ENCODE assay signal across 8 cellular contexts in the genomic region with DNA sequence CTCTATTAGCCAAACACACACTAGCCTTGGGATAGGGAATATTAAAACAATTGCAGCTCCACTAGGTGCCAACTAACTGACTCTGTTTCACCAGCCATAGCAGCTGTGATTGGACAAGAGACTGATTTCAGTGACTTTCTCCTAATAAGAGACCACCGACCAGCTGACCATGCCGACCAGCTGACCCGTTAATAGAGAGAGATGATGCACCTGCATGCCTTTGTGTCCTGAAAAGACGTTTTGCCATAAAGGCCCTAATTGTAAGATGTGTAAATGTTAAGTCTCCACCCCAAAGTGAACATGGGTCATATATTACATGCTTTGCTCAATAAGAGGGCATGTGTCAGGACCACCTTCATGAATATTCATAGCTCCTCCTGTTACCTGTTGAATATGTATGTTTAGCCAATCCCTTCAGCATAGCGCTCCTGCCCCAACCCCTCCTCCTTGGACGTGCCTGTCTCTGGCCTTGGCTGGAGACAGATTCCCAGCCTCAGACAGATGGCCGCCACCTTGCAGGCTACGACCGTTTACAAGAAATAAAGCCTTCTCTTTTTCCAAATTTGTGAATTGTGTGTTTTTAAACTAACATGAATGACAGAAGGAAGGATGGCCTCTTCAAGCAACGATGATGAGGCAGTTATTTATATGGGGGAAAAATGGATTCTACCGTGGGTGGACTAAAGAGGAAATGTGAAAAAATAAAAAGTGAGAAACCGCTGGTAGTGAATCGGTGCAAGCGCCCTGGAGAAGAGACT. TPM values are rescaled to one million over a fixed set of nuclear protein-coding genes. Genes with fewer than 3 reads are reported as not detected.
DNase-seq lines count a peak whose midpoint lies in the region; ATAC-seq, FAIRE-seq and TF ChIP-seq lines count a peak whose summit lies in the region.

No MANE protein-coding gene starts in this region.

- H3K4me1 Mint-ChIP-seq in chondrocyte (ENCODE audit: low read depth) (peaks cover 49% of the 10 kb centered on the region), mesothelial cell of epicardium (peaks cover 52% of the 10 kb centered on the region)

- peak overlapping the region; percentile 87 for H3K27ac Mint-ChIP-seq in chondrocyte (ENCODE audit: unreplicated experiment)
- H3K27ac Mint-ChIP-seq in mesothelial cell of epicardium, result peak overlapping the region; percentile 57

- peaks cover 9% of the 10 kb centered on the region for H3K36me3 Mint-ChIP-seq in chondrocyte (ENCODE audit: low read depth)
- peaks cover 12% of the 10 kb centered on the region for H3K36me3 Mint-ChIP-seq in mesothelial cell of epicardium

- TF ChIP-seq CTCF in chondrocyte (IDR thresholded peaks at IDR 0.05) (no peak), mesothelial cell of epicardium (IDR thresholded peaks at IDR 0.05; ENCODE audit: unreplicated experiment) (no peak), uterus (IDR thresholded peaks at IDR 0.05) (no peak)

- no peak for TF ChIP-seq POLR2A in uterus (IDR thresholded peaks at IDR 0.05)

- FAIRE-seq in G401.6 (lab: Jason Lieb, UNC), result peak; percentile 77

- H3K27me3 ChIP-seq in uterus, result no peaks in the 10 kb centered on the region

- ATAC-seq in HG03108 (IDR thresholded peaks at IDR 0.05; ENCODE audit: unreplicated experiment), result no peak
- ATAC-seq in HG02840 (IDR thresholded peaks at IDR 0.05; ENCODE audit: low FRiP score, unreplicated experiment), result no peak

- H3K9me3 Mint-ChIP-seq in chondrocyte (ENCODE audit: low read depth) (no peaks in the 10 kb centered on the region), mesothelial cell of epicardium (no peaks in the 10 kb centered on the region)

- peak; percentile 5 for DNase-seq in NCI-H748 treated with DMSO at 0.1 percent for 48 hours (lab: John Stamatoyannopoulos, UW)
- no peak for DNase-seq in chondrocyte (ENCODE audit: low spot score)
- DNase-seq in mesothelial cell of epicardium (ENCODE audit: low spot score in 2 of 2, unreplicated experiment in 2 of 2), result no peak
- no peak for DNase-seq in uterus
- DNase-seq in effector CD4-positive, alpha-beta T cell, result no peak

- H3K4me1 ChIP-seq in uterus, result no peaks in the 10 kb centered on the region

- H3K27me3 Mint-ChIP-seq in chondrocyte (ENCODE audit: low read depth) (no peaks in the 10 kb centered on the region), mesothelial cell of epicardium (ENCODE audit: low read depth) (no peaks in the 10 kb centered on the region)

- H3K36me3 ChIP-seq in uterus, result no peaks in the 10 kb centered on the region

- H3K4me3 Mint-ChIP-seq in chondrocyte (ENCODE audit: unreplicated experiment) (peak overlapping the region; percentile 89), mesothelial cell of epicardium (peak overlapping the region; percentile 85)

- H3K9me3 ChIP-seq in uterus, result no peaks in the 10 kb centered on the region

- peak overlapping the region; percentile 56 to 85 for H3K27ac ChIP-seq in uterus

- intact Hi-C loops in uterus (cut with DNase I; ENCODE audit: low total_unique reads), result no loop called here

- peak overlapping the region; percentile 81 to 98 for H3K4me3 ChIP-seq in uterus

RNA-seq across cellular contexts. Expression of a gene that starts 1.2 kb away (rescaled TPM):
- total RNA-seq in chondrocyte (38.8 to 47.5 TPM (median 41.4 TPM) in 3 replicates), mesothelial cell of epicardium (67.8 to 71.8 TPM (median 71.0 TPM) in 3 replicates), uterus (10 to 100 TPM; 20.0 to 73.0 (median 32.8) TPM)

RNA-seq across cellular contexts. Expression of a gene that starts 3.6 kb away (rescaled TPM):
- total RNA-seq in chondrocyte (44.4 to 58.7 TPM (median 57.5 TPM) in 3 replicates), mesothelial cell of epicardium (94.8 to 110 TPM (median 98.2 TPM) in 3 replicates), uterus (10 to 100 TPM in 3 of 4 donors, 1 to 10 TPM in 1; 7.1 to 24.1 (median 17.8) TPM)
